In the genomic region with DNA sequence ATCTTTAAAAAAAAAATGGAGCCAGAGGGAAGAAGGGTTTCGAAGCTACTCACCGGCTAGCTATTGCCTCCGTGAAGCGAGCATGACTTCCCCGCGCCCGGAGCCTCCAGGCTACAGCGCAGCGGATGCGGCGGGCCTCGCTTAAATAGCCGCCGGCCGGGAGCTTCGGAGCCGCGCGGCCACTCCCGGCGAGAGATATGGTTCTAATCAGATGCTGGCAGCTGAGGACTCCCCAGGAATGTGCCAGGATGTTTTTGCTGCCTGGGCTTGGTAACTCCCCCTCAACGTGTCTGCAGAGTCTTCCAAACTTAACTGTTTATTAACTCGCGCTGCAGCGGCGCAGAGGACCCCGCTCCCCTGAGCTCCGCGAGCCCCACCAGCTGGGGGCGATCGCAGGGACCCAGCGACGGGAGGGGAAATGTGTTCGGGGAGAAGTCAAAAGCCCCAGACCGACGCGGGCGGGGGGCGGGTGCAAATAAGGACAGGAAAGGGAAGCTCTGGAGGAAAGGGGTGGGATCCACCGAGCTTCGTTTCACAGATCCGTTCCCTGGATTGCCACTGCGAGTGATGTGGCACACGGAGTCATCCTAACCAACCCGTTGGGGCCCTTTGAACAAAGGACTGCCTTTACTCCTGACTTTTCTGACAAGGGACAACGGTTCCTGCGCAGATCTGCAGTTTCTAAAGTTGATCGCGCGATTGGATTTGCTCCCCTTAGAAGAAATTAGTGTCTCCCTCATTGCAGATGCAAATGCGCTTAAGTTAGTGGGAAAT, we compare ENCODE assay signal across 8 cellular contexts. TPM values are rescaled to one million over a fixed set of nuclear protein-coding genes. Genes with fewer than 3 reads are reported as not detected.
A peak's percentile ranks its signal among the peaks of the same experiment; 100 is the strongest.
DNase-seq lines count a peak whose midpoint lies in the region; ATAC-seq and TF ChIP-seq lines count a peak whose summit lies in the region.

A gene (minus strand): TSS at position 230 of the 774 bp plus-strand sequence. CDS start 30,660 bp downstream, outside the sequence.

- peaks cover 5% of the 10 kb centered on the region for H3K36me3 ChIP-seq in adipocyte (ENCODE audit: control insufficient read depth, insufficient read depth, low read length, severe bottlenecking)
- no peaks in the 10 kb centered on the region for H3K36me3 ChIP-seq in thoracic aorta

- ATAC-seq in HG02642 (IDR thresholded peaks at IDR 0.05; ENCODE audit: poor library complexity, unreplicated experiment) (peak; percentile 78), thoracic aorta (ENCODE audit: insufficient number of reproducible peaks, low FRiP score, low read depth) (peak; percentile 38)

- H3K4me3 Mint-ChIP-seq in glutamatergic neuron (ENCODE audit: unreplicated experiment) = peak within 1 kb of the TSS; percentile 92

- H3K27ac ChIP-seq in thoracic aorta = peak within 1 kb of the TSS; percentile 78 to 85

- H3K27me3 Mint-ChIP-seq in glutamatergic neuron (ENCODE audit: unreplicated experiment) = peaks cover 6% of the 10 kb centered on the region

- peaks cover 1% of the 10 kb centered on the region for H3K9me3 Mint-ChIP-seq in glutamatergic neuron (ENCODE audit: unreplicated experiment)

- no peaks in the 10 kb centered on the region for H3K27me3 ChIP-seq in adipocyte (replicated peaks; ENCODE audit: control insufficient read depth, insufficient read depth, low read length)
- H3K27me3 ChIP-seq in thoracic aorta (replicated peaks; ENCODE audit: insufficient read depth) = no peaks in the 10 kb centered on the region

- no peak for TF ChIP-seq CTCF in glutamatergic neuron (IDR thresholded peaks at IDR 0.05; ENCODE audit: partially characterized antibody, unreplicated experiment)
- peak; percentile 41 for TF ChIP-seq CTCF in thoracic aorta (IDR thresholded peaks at IDR 0.05)

- H3K9me3 ChIP-seq in adipocyte (ENCODE audit: control insufficient read depth, low read length) (no peaks in the 10 kb centered on the region), thoracic aorta (no peaks in the 10 kb centered on the region)

- peak; percentile 93 for DNase-seq in CD1c-positive myeloid dendritic cell (ENCODE audit: extremely low spot score)
- DNase-seq in SK-N-DZ (ENCODE audit: low spot score) = peak; percentile 6
- DNase-seq in adipocyte (ENCODE audit: low read depth) = peak; percentile 97
- DNase-seq in glutamatergic neuron = peak; percentile 80
- peak in 52 of 56 donors; percentile 6 to 75 (median 52) for DNase-seq in nucleus accumbens (lab: John Stamatoyannopoulos, UW)
- peak; percentile 73 for DNase-seq in thoracic aorta (ENCODE audit: low spot score)
- DNase-seq in NCI-H1694 (lab: John Stamatoyannopoulos, UW) = no peak

- H3K27ac Mint-ChIP-seq in glutamatergic neuron (ENCODE audit: unreplicated experiment) = peak within 1 kb of the TSS; percentile 34

- peak within 1 kb of the TSS; percentile 98 for H3K9ac ChIP-seq in adipocyte (ENCODE audit: low read length)

- H3K4me1 Mint-ChIP-seq in glutamatergic neuron (ENCODE audit: low read depth, unreplicated experiment) = peaks cover 5% of the 10 kb centered on the region

- H3K4me1 ChIP-seq in adipocyte (ENCODE audit: control insufficient read depth, insufficient read depth, low read length) (peaks cover 55% of the 10 kb centered on the region), thoracic aorta (ENCODE audit: control insufficient read depth in 1 of 2, low read depth in 2 of 2) (peaks cover 32 to 55% of the 10 kb centered on the region in 2 donors)

- H3K36me3 Mint-ChIP-seq in glutamatergic neuron (ENCODE audit: unreplicated experiment) = no peaks in the 10 kb centered on the region

- H3K4me3 ChIP-seq in adipocyte (ENCODE audit: low read length) = peak within 1 kb of the TSS; percentile 96
- H3K4me3 ChIP-seq in thoracic aorta = peak within 1 kb of the TSS; percentile 87

RNA-seq across cellular contexts. Expression of the gene that starts here (rescaled TPM):
- not detected in 2 replicates for polyA plus RNA-seq in SK-N-DZ (2014; cell fraction: cytosol; rRNA removed)
- not detected in 2 replicates for polyA plus RNA-seq in SK-N-DZ (2014; cell fraction: nucleus; rRNA removed)
- total RNA-seq in glutamatergic neuron (ENCODE audit: unreplicated experiment) (1.4 TPM), thoracic aorta (100 to 1,000 TPM; 162 to 187 TPM)

Comparison
In these comparisons a context has a peak if more than half of its experiments do, and no peak if none do; other contexts are left out.
1. RNA of the gene that starts here (total RNA-seq): 162 to 187 TPM in thoracic aorta; 1.4 TPM in glutamatergic neuron (single experiment); every median in the first group is over 10 times any median in the second.